ENCODE assay signal across 9 cellular contexts in genomic region chr16:89383095-89384003, GRCh38.
DNase-seq lines count a peak whose midpoint lies in the region; ATAC-seq and TF ChIP-seq lines count a peak whose summit lies in the region.
"Had no signal": no experiment of that assay in that cellular context is flagged by ENCODE, and none has a peak within 500 bp of the region (broad histone marks: within the 10 kb centered on the region; RNA-seq: fewer than 3 reads in every experiment).

No MANE protein-coding gene starts in this region.

- WGBS in aorta, 2 donors: 63 to 70% methylated on average over 29 of the region's 29 CpGs

- no peaks in the 10 kb centered on the region for H3K27me3 ChIP-seq in aorta (ENCODE audit: control insufficient read depth in 1 of 2, insufficient read depth in 2 of 2, low read length in 1 of 2)
- H3K27me3 ChIP-seq in tibial artery: no peaks in the 10 kb centered on the region

- H3K27ac ChIP-seq in aorta (ENCODE audit: low read depth in 1 of 2, low read length in 2 of 2) (no peak overlapping the region), tibial artery (no peak overlapping the region)
- H3K27ac ChIP-seq: VCaP had no signal

- H3K4me3 ChIP-seq in aorta (ENCODE audit: low read length in 2 of 2): no peak overlapping the region
- H3K4me3 ChIP-seq in tibial artery: no peak overlapping the region

- DNase-seq in stimulated activated CD4-positive, alpha-beta T cell treated with anti-CD3 and anti-CD28 coated beads, Interleukin-4, amount 100 ng/mL, for 24 hours: peak; percentile 18
- no peak for DNase-seq in stimulated activated CD4-positive, alpha-beta T cell treated with anti-CD3 and anti-CD28 coated beads, Interleukin-12 subunit alpha, Interleukin-12 subunit beta, amount 100 ng/mL, for 4 hours
- DNase-seq in activated naive CD8-positive, alpha-beta T cell treated with anti-CD3 and anti-CD28 coated beads, Interleukin-2, amount 50 U/mL, for 24 hours: no peak
- peak; percentile 94 for DNase-seq in islet precursor cell
- DNase-seq in aorta: peak in 1 of 2 donors; percentile 66
- no peak for DNase-seq in posterior vena cava (ENCODE audit: low spot score)
- no peak for DNase-seq in tibial artery

- H3K4me1 Mint-ChIP-seq in activated naive CD8-positive, alpha-beta T cell treated with anti-CD3 and anti-CD28 coated beads, Interleukin-2, amount 50 U/mL, for 24 hours: peaks cover 90% of the 10 kb centered on the region

- no peaks in the 10 kb centered on the region for H3K4me1 ChIP-seq in aorta (ENCODE audit: control insufficient read depth in 1 of 2, insufficient read depth in 2 of 2, low read length in 2 of 2)
- peaks cover 0 to 75% (median 32%) of the 10 kb centered on the region in 4 donors for H3K4me1 ChIP-seq in tibial artery

- ATAC-seq in activated naive CD8-positive, alpha-beta T cell treated with anti-CD3 and anti-CD28 coated beads, Interleukin-2, amount 50 U/mL, for 24 hours: peak; percentile 67
- ATAC-seq in aorta (ENCODE audit: low FRiP score) (peak; percentile 41), HG03565 (IDR thresholded peaks at IDR 0.05; ENCODE audit: unreplicated experiment) (no peak)

- H3K27ac Mint-ChIP-seq in activated naive CD8-positive, alpha-beta T cell treated with anti-CD3 and anti-CD28 coated beads, Interleukin-2, amount 50 U/mL, for 24 hours: peak overlapping the region; percentile 65

- H3K36me3 ChIP-seq in aorta (ENCODE audit: control insufficient read depth in 1 of 2, insufficient read depth in 2 of 2, low read length in 1 of 2) (no peaks in the 10 kb centered on the region), tibial artery (no peaks in the 10 kb centered on the region)

- H3K9me3 Mint-ChIP-seq in activated naive CD8-positive, alpha-beta T cell treated with anti-CD3 and anti-CD28 coated beads, Interleukin-2, amount 50 U/mL, for 24 hours: no peaks in the 10 kb centered on the region

- peaks cover 15% of the 10 kb centered on the region for H3K36me3 Mint-ChIP-seq in activated naive CD8-positive, alpha-beta T cell treated with anti-CD3 and anti-CD28 coated beads, Interleukin-2, amount 50 U/mL, for 24 hours (ENCODE audit: low read depth)

- H3K4me3 Mint-ChIP-seq in activated naive CD8-positive, alpha-beta T cell treated with anti-CD3 and anti-CD28 coated beads, Interleukin-2, amount 50 U/mL, for 24 hours: peak overlapping the region; percentile 42

- intact Hi-C loops in aorta (cut with DNase I) (no loop called here), posterior vena cava (cut with DNase I) (no loop called here), tibial artery (cut with DNase I; ENCODE audit: low total_unique reads) (no loop called here)

- TF ChIP-seq CTCF in tibial artery (IDR thresholded peaks at IDR 0.05): no peak

- no peaks in the 10 kb centered on the region for H3K9me3 ChIP-seq in aorta (ENCODE audit: control insufficient read depth, low read length)
- no peaks in the 10 kb centered on the region for H3K9me3 ChIP-seq in tibial artery

- H3K27me3 Mint-ChIP-seq in activated naive CD8-positive, alpha-beta T cell treated with anti-CD3 and anti-CD28 coated beads, Interleukin-2, amount 50 U/mL, for 24 hours: no peaks in the 10 kb centered on the region

Comparison
In these comparisons a context has a peak if more than half of its experiments do, and no peak if none do; other contexts are left out.
1. DNase-seq: peak in stimulated activated CD4-positive, alpha-beta T cell treated with anti-CD3 and anti-CD28 coated beads, Interleukin-4, amount 100 ng/mL, for 24 hours (single experiment) and islet precursor cell (single experiment); none in stimulated activated CD4-positive, alpha-beta T cell treated with anti-CD3 and anti-CD28 coated beads, Interleukin-12 subunit alpha, Interleukin-12 subunit beta, amount 100 ng/mL, for 4 hours (single experiment), activated naive CD8-positive, alpha-beta T cell treated with anti-CD3 and anti-CD28 coated beads, Interleukin-2, amount 50 U/mL, for 24 hours (single experiment), posterior vena cava (single experiment) and tibial artery (0 of 2).